ENCODE assay signal across 1 cellular context in the genomic region with DNA sequence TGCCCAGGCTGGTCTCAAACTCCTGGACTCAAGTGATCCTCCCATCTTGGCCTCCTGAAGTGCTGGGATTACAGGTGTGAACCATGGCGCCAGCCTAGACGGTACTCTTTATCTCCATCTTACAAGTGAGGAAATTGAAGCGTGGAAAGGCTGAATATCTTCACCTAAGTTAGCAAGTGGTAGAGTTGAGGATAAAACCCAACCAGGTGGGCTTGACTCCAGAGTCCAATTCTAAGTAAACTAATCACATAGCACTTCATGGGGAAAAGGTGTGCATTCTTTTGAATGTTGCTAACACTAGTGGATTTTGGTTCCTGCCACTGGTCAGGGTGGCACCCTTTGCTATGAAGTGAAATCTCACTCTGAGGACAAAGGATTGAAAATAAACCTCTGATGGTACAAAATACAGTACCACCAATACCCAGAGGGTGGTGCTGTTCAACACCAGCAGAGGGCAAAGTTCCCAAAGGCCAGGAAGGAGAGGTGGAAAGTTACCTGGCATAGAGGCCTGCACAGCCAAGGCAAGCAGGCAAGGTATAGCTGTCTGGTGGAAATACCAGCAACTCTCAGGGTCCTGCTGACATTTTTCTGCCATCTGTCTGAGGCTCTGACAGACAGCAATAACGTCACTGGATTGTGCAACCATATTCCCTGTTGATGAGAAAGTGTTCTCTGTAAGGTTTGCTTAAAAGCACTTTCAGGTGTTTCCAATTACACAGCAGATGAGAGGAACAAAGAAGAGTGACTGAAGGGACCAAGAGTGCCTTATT.
TF ChIP-seq lines count a peak whose summit lies in the region.

No MANE protein-coding gene starts in this region.

TF ChIP-seq in H1, 55 proteins besides CTCF, POLR2A, EP300 and RAD21:
- TF ChIP-seq SP1 (IDR thresholded peaks at IDR 0.05; ENCODE audit: low read depth, low read length) (peak; percentile 68; the same call in 1 of the 2 replicates), CEBPB (IDR thresholded peaks at IDR 0.05; ENCODE audit: low read depth, low read length) (no peak), POLR2AphosphoS5 (IDR thresholded peaks at IDR 0.05; ENCODE audit: low read depth, low read length) (peak; percentile 24; the same call in 1 of the 2 replicates)
